ENCODE assay signal across 9 cellular contexts in genomic region chr12:62640910-62641448, GRCh38.
DNase-seq lines count a peak whose midpoint lies in the region; ATAC-seq, FAIRE-seq and TF ChIP-seq lines count a peak whose summit lies in the region.
"Had no signal": no experiment of that assay in that cellular context is flagged by ENCODE, and none has a peak within 500 bp of the region (broad histone marks: within the 10 kb centered on the region; RNA-seq: fewer than 3 reads in every experiment).

No MANE protein-coding gene starts in this region.

- no peaks in the 10 kb centered on the region for H3K9me3 Mint-ChIP-seq in activated T-cell treated with anti-CD3 and anti-CD28 coated beads, Interleukin-2, amount 50 U/mL, for 24 hours
- no peaks in the 10 kb centered on the region for H3K9me3 Mint-ChIP-seq in WTC11

- no peaks in the 10 kb centered on the region for H3K36me3 Mint-ChIP-seq in activated T-cell treated with anti-CD3 and anti-CD28 coated beads, Interleukin-2, amount 50 U/mL, for 24 hours (ENCODE audit: low read depth)
- peaks cover 2% of the 10 kb centered on the region for H3K36me3 Mint-ChIP-seq in WTC11

- H3K27me3 ChIP-seq in heart left ventricle: no peaks in the 10 kb centered on the region

- intact Hi-C loops in heart left ventricle (cut with DNase I): no loop called here
- intact Hi-C loops in kidney (cut with DNase I): no loop called here

- CTCF ChIA-PET in WTC11 (lab: Charles Lee): interaction anchor here (0.9 to 1.3 kb wide), 3 partner anchors 9 to 60 kb away, joined by 4 to 5 read pairs (median 5); no protein-coding TSS in a partner anchor

- no peak overlapping the region for H3K9ac ChIP-seq in kidney (ENCODE audit: low read length in 2 of 2)

- no peak overlapping the region for H3K4me3 ChIP-seq in heart left ventricle
- no peak overlapping the region for H3K4me3 ChIP-seq in kidney (ENCODE audit: low read length in 2 of 2)
- H3K4me3 ChIP-seq: skin epidermis had no signal

- no peak for FAIRE-seq in kidney (lab: Jason Lieb, UNC)

- WGBS in heart left ventricle, 4 donors: 64 to 75% (median 70%) methylated on average over 4 of the region's 4 CpGs

- H3K4me1 ChIP-seq in heart left ventricle (peaks cover 0 to 15% (median 0%) of the 10 kb centered on the region in 12 donors), kidney (ENCODE audit: control insufficient read depth in 1 of 2, insufficient read depth in 1 of 2, low read depth in 1 of 2, low read length in 2 of 2) (no peaks in the 10 kb centered on the region)

- H3K9me3 ChIP-seq in heart left ventricle: peaks cover 0 to 3% (median 0%) of the 10 kb centered on the region in 12 donors
- no peaks in the 10 kb centered on the region for H3K9me3 ChIP-seq in kidney (ENCODE audit: control insufficient read depth in 1 of 2, low read length in 2 of 2)

- peak overlapping the region; percentile 65 for H3K4me3 Mint-ChIP-seq in activated T-cell treated with anti-CD3 and anti-CD28 coated beads, Interleukin-2, amount 50 U/mL, for 24 hours
- no peak overlapping the region for H3K4me3 Mint-ChIP-seq in WTC11

- DNase-seq in activated T-cell treated with anti-CD3 and anti-CD28 coated beads, Interleukin-2, amount 50 U/mL, for 24 hours: peak; percentile 59
- DNase-seq in activated T-cell treated with anti-CD3 and anti-CD28 coated beads for 4 hours (no peak), WTC11 (ENCODE audit: low spot score) (no peak), lung microvascular endothelial cell (ENCODE audit: low read depth in 2 of 2) (peak; percentile 31 to 88), heart left ventricle (no peak), epidermal melanocyte (ENCODE audit: insufficient read length, low spot score) (no peak), kidney (no peak)

- peak; percentile 90 for ATAC-seq in HG02981 (IDR thresholded peaks at IDR 0.05; ENCODE audit: unreplicated experiment)
- peak; percentile 30 for ATAC-seq in WTC11
- no peak for ATAC-seq in heart left ventricle

- no peak for TF ChIP-seq POLR2A in heart left ventricle (IDR thresholded peaks at IDR 0.05)

- TF ChIP-seq CTCF in WTC11 (IDR thresholded peaks at IDR 0.05): no peak
- no peak for TF ChIP-seq CTCF in heart left ventricle (IDR thresholded peaks at IDR 0.05)
- TF ChIP-seq CTCF in kidney (IDR thresholded peaks at IDR 0.05; ENCODE audit: borderline replicate concordance, extremely low read depth, insufficient read depth): no peak

- H3K4me1 Mint-ChIP-seq in activated T-cell treated with anti-CD3 and anti-CD28 coated beads, Interleukin-2, amount 50 U/mL, for 24 hours (ENCODE audit: low read depth): peaks cover 23% of the 10 kb centered on the region
- peaks cover 46% of the 10 kb centered on the region for H3K4me1 Mint-ChIP-seq in WTC11

- peak overlapping the region; percentile 95 for H3K27ac Mint-ChIP-seq in activated T-cell treated with anti-CD3 and anti-CD28 coated beads, Interleukin-2, amount 50 U/mL, for 24 hours
- no peak overlapping the region; the same call in 1 of the 2 replicates for H3K27ac Mint-ChIP-seq in WTC11

- H3K36me3 ChIP-seq in heart left ventricle: no peaks in the 10 kb centered on the region
- no peaks in the 10 kb centered on the region for H3K36me3 ChIP-seq in kidney (ENCODE audit: control insufficient read depth in 1 of 2, insufficient read depth in 2 of 2, low read length in 2 of 2)

- peaks cover 15% of the 10 kb centered on the region for H3K27me3 Mint-ChIP-seq in activated T-cell treated with anti-CD3 and anti-CD28 coated beads, Interleukin-2, amount 50 U/mL, for 24 hours
- 0 out of 2 replicates have a peak, but pooled peaks cover under 1% of the 10 kb centered on the region for H3K27me3 Mint-ChIP-seq in WTC11 (ENCODE audit: low read depth)

- no peak overlapping the region for H3K27ac ChIP-seq in heart left ventricle
- no peak overlapping the region for H3K27ac ChIP-seq in kidney (ENCODE audit: low read depth in 2 of 2, low read length in 2 of 2)

- POLR2A ChIA-PET in WTC11 (lab: Charles Lee): no interaction called here

TF ChIP-seq in WTC11, 78 proteins besides CTCF, POLR2A, EP300 and RAD21 (continues in another document):
- TF ChIP-seq, protein P1, sequence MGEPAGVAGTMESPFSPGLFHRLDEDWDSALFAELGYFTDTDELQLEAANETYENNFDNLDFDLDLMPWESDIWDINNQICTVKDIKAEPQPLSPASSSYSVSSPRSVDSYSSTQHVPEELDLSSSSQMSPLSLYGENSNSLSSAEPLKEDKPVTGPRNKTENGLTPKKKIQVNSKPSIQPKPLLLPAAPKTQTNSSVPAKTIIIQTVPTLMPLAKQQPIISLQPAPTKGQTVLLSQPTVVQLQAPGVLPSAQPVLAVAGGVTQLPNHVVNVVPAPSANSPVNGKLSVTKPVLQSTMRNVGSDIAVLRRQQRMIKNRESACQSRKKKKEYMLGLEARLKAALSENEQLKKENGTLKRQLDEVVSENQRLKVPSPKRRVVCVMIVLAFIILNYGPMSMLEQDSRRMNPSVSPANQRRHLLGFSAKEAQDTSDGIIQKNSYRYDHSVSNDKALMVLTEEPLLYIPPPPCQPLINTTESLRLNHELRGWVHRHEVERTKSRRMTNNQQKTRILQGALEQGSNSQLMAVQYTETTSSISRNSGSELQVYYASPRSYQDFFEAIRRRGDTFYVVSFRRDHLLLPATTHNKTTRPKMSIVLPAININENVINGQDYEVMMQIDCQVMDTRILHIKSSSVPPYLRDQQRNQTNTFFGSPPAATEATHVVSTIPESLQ (CRISPR knock-in tag; IDR thresholded peaks at IDR 0.05): no peak
- TF ChIP-seq, protein P2, sequence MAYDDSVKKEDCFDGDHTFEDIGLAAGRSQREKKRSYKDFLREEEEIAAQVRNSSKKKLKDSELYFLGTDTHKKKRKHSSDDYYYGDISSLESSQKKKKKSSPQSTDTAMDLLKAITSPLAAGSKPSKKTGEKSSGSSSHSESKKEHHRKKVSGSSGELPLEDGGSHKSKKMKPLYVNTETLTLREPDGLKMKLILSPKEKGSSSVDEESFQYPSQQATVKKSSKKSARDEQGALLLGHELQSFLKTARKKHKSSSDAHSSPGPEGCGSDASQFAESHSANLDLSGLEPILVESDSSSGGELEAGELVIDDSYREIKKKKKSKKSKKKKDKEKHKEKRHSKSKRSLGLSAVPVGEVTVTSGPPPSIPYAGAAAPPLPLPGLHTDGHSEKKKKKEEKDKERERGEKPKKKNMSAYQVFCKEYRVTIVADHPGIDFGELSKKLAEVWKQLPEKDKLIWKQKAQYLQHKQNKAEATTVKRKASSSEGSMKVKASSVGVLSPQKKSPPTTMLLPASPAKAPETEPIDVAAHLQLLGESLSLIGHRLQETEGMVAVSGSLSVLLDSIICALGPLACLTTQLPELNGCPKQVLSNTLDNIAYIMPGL (CRISPR knock-in tag; IDR thresholded peaks at IDR 0.05): no peak
- no peak for TF ChIP-seq NFYB (CRISPR knock-in tag; conservative IDR thresholded peaks at IDR 0.05; ENCODE audit: low read depth)
- TF ChIP-seq FOXK1 (CRISPR knock-in tag; IDR thresholded peaks at IDR 0.05): no peak
- TF ChIP-seq JAZF1 (CRISPR knock-in tag; IDR thresholded peaks at IDR 0.05): no peak
- TF ChIP-seq CDX4 (CRISPR knock-in tag; IDR thresholded peaks at IDR 0.05; ENCODE audit: borderline replicate concordance): no peak
- TF ChIP-seq, protein P3, sequence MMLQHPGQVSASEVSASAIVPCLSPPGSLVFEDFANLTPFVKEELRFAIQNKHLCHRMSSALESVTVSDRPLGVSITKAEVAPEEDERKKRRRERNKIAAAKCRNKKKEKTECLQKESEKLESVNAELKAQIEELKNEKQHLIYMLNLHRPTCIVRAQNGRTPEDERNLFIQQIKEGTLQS (CRISPR knock-in tag; conservative IDR thresholded peaks at IDR 0.05): no peak
- TF ChIP-seq, protein P4, sequence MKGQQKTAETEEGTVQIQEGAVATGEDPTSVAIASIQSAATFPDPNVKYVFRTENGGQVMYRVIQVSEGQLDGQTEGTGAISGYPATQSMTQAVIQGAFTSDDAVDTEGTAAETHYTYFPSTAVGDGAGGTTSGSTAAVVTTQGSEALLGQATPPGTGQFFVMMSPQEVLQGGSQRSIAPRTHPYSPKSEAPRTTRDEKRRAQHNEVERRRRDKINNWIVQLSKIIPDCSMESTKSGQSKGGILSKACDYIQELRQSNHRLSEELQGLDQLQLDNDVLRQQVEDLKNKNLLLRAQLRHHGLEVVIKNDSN (CRISPR knock-in tag; IDR thresholded peaks at IDR 0.05): no peak
- TF ChIP-seq, protein P5, sequence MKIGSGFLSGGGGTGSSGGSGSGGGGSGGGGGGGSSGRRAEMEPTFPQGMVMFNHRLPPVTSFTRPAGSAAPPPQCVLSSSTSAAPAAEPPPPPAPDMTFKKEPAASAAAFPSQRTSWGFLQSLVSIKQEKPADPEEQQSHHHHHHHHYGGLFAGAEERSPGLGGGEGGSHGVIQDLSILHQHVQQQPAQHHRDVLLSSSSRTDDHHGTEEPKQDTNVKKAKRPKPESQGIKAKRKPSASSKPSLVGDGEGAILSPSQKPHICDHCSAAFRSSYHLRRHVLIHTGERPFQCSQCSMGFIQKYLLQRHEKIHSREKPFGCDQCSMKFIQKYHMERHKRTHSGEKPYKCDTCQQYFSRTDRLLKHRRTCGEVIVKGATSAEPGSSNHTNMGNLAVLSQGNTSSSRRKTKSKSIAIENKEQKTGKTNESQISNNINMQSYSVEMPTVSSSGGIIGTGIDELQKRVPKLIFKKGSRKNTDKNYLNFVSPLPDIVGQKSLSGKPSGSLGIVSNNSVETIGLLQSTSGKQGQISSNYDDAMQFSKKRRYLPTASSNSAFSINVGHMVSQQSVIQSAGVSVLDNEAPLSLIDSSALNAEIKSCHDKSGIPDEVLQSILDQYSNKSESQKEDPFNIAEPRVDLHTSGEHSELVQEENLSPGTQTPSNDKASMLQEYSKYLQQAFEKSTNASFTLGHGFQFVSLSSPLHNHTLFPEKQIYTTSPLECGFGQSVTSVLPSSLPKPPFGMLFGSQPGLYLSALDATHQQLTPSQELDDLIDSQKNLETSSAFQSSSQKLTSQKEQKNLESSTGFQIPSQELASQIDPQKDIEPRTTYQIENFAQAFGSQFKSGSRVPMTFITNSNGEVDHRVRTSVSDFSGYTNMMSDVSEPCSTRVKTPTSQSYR (CRISPR knock-in tag; IDR thresholded peaks at IDR 0.05): no peak
- TF ChIP-seq, protein P6, sequence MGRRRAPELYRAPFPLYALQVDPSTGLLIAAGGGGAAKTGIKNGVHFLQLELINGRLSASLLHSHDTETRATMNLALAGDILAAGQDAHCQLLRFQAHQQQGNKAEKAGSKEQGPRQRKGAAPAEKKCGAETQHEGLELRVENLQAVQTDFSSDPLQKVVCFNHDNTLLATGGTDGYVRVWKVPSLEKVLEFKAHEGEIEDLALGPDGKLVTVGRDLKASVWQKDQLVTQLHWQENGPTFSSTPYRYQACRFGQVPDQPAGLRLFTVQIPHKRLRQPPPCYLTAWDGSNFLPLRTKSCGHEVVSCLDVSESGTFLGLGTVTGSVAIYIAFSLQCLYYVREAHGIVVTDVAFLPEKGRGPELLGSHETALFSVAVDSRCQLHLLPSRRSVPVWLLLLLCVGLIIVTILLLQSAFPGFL (CRISPR knock-in tag; IDR thresholded peaks at IDR 0.05; ENCODE audit: borderline replicate concordance): no peak

Comparison
In these comparisons a context has a peak if more than half of its experiments do, and no peak if none do; other contexts are left out.
1. DNase-seq: peak in activated T-cell treated with anti-CD3 and anti-CD28 coated beads, Interleukin-2, amount 50 U/mL, for 24 hours (single experiment) and lung microvascular endothelial cell (2 of 2); none in activated T-cell treated with anti-CD3 and anti-CD28 coated beads for 4 hours (single experiment), WTC11 (single experiment), heart left ventricle (0 of 5), epidermal melanocyte (single experiment) and kidney (single experiment).
2. ATAC-seq: peak in HG02981 (single experiment) and WTC11 (single experiment); none in heart left ventricle (0 of 4).